20 cellular contexts compared by ENCODE assay signal in genomic region chr4:48664938-48665337, GRCh38.
"Had no signal": no experiment of that assay in that cellular context is flagged by ENCODE, and none has a peak within 500 bp of the region (broad histone marks: within the 10 kb centered on the region; RNA-seq: fewer than 3 reads in every experiment).

No MANE protein-coding gene starts in this region.

- H3K9me3 Mint-ChIP-seq: activated CD4-positive, alpha-beta memory T cell treated with anti-CD3 and anti-CD28 coated beads, Interleukin-2, amount 10 ng/mL, durations not matched to agents 7 days and 5 days; stimulated activated naive CD8-positive, alpha-beta T cell treated with anti-CD3 and anti-CD28 coated beads, Interleukin-15, amount 100 ng/mL, for 72 hours; type B pancreatic cell had no signal

- H3K27ac Mint-ChIP-seq: activated CD8-positive, alpha-beta memory T cell treated with anti-CD3 and anti-CD28 coated beads, Interleukin-2, amount 10 ng/mL, durations not matched to agents 7 days and 5 days; activated naive CD4-positive, alpha-beta T cell treated with anti-CD3 and anti-CD28 coated beads for 36 hours; mesothelial cell of epicardium; stimulated activated naive CD8-positive, alpha-beta T cell treated with anti-CD3 and anti-CD28 coated beads, Interleukin-15, amount 100 ng/mL, for 72 hours; type B pancreatic cell had no signal

- H3K36me3 Mint-ChIP-seq: type B pancreatic cell had no signal

- H3K36me3 ChIP-seq: gastrocnemius medialis, heart left ventricle, prostate gland had no signal

- H3K27me3 ChIP-seq: body of pancreas, gastrocnemius medialis, heart left ventricle had no signal

- DNase-seq: activated CD4-positive, alpha-beta memory T cell treated with anti-CD3 and anti-CD28 coated beads, Interleukin-2, amount 10 ng/mL, durations not matched to agents 7 days and 5 days; activated CD4-positive, alpha-beta T cell treated with anti-CD3 and anti-CD28 coated beads for 48 hours; activated CD4-positive, CD25-positive, alpha-beta regulatory T cell; activated CD8-positive, alpha-beta memory T cell treated with anti-CD3 and anti-CD28 coated beads, Interleukin-2, amount 10 ng/mL, durations not matched to agents 7 days and 5 days; activated naive CD4-positive, alpha-beta T cell treated with anti-CD3 and anti-CD28 coated beads for 36 hours; body of pancreas; central memory CD4-positive, alpha-beta T cell; gastrocnemius medialis; heart left ventricle; occipital lobe; right cardiac atrium; stimulated activated CD4-positive, alpha-beta T cell treated with anti-CD3 and anti-CD28 coated beads, Interleukin-15, amount 100 ng/mL, for 24 hours; stimulated activated CD4-positive, alpha-beta T cell treated with anti-CD3 and anti-CD28 coated beads, Interleukin-2, amount 100 ng/mL, for 48 hours; stimulated activated naive CD8-positive, alpha-beta T cell treated with anti-CD3 and anti-CD28 coated beads, Interleukin-15, amount 100 ng/mL, for 72 hours; T1000 had no signal

- H3K4me1 Mint-ChIP-seq: mesothelial cell of epicardium had no signal

- H3K4me3 ChIP-seq: body of pancreas, coronary artery, gastrocnemius medialis, heart left ventricle, lung, prostate gland had no signal

- ATAC-seq: body of pancreas, gastrocnemius medialis had no signal

- H3K4me3 Mint-ChIP-seq: activated CD8-positive, alpha-beta memory T cell treated with anti-CD3 and anti-CD28 coated beads, Interleukin-2, amount 10 ng/mL, durations not matched to agents 7 days and 5 days; activated naive CD4-positive, alpha-beta T cell treated with anti-CD3 and anti-CD28 coated beads for 36 hours; mesothelial cell of epicardium; stimulated activated naive CD8-positive, alpha-beta T cell treated with anti-CD3 and anti-CD28 coated beads, Interleukin-15, amount 100 ng/mL, for 72 hours; type B pancreatic cell had no signal

- H3K9me3 ChIP-seq: body of pancreas, gastrocnemius medialis, prostate gland had no signal

- H3K4me1 ChIP-seq: prostate gland had no signal

- H3K27me3 Mint-ChIP-seq: activated CD4-positive, alpha-beta memory T cell treated with anti-CD3 and anti-CD28 coated beads, Interleukin-2, amount 10 ng/mL, durations not matched to agents 7 days and 5 days; activated CD8-positive, alpha-beta memory T cell treated with anti-CD3 and anti-CD28 coated beads, Interleukin-2, amount 10 ng/mL, durations not matched to agents 7 days and 5 days; stimulated activated naive CD8-positive, alpha-beta T cell treated with anti-CD3 and anti-CD28 coated beads, Interleukin-15, amount 100 ng/mL, for 72 hours; type B pancreatic cell had no signal

- H3K27ac ChIP-seq: body of pancreas, prostate gland had no signal
